In genomic region chr20:31633339-31633914, GRCh38 we compare ENCODE assay signal across 1 cellular context.
TF ChIP-seq lines count a peak whose summit lies in the region.

No MANE protein-coding gene starts in this region.

TF ChIP-seq in K562, 482 proteins besides CTCF, POLR2A, EP300 and RAD21 (continues in another document):
- TF ChIP-seq TBL1XR1 (IDR thresholded peaks at IDR 0.05; ENCODE audit: low read length in 2 of 2) (no peak), FOXA3 (CRISPR knock-in tag; conservative IDR thresholded peaks at IDR 0.05 in 1 of 2, IDR thresholded peaks at IDR 0.05 in 1 of 2) (no peak), ASH1L (IDR thresholded peaks at IDR 0.05; ENCODE audit: borderline replicate concordance, low read depth, partially characterized antibody) (no peak), NBN (IDR thresholded peaks at IDR 0.05; ENCODE audit: low read depth) (no peak), CCAR2 (IDR thresholded peaks at IDR 0.05; ENCODE audit: low read depth, low read length) (no peak), HMG20B (CRISPR knock-in tag; IDR thresholded peaks at IDR 0.05) (no peak), FOSL1 (tag; conservative IDR thresholded peaks at IDR 0.05) (no peak), COPS2 (conservative IDR thresholded peaks at IDR 0.05) (no peak), RREB1 (CRISPR knock-in tag; IDR thresholded peaks at IDR 0.05) (no peak), XRCC3 (IDR thresholded peaks at IDR 0.05) (no peak), RFX7 (CRISPR knock-in tag; IDR thresholded peaks at IDR 0.05) (no peak), HIVEP1 (CRISPR knock-in tag; IDR thresholded peaks at IDR 0.05) (no peak), MAFK (IDR thresholded peaks at IDR 0.05; ENCODE audit: low read length) (no peak), ZNF316 (IDR thresholded peaks at IDR 0.05) (no peak), MTA3 (IDR thresholded peaks at IDR 0.05; ENCODE audit: borderline replicate concordance) (0 out of 2 replicates have a peak, but pooled peaks have one; percentile 19), GTF2E2 (tag; IDR thresholded peaks at IDR 0.05) (no peak), KAT7 (CRISPR knock-in tag; IDR thresholded peaks at IDR 0.05; ENCODE audit: borderline replicate concordance) (no peak), ZNF830 (CRISPR knock-in tag; IDR thresholded peaks at IDR 0.05) (no peak), XRCC5 (IDR thresholded peaks at IDR 0.05; ENCODE audit: low read depth, low read length) (no peak), RBM39 (optimal IDR thresholded peaks at IDR 0.05; ENCODE audit: low read depth, low read length) (no peak), RERE (CRISPR knock-in tag; IDR thresholded peaks at IDR 0.05; ENCODE audit: borderline replicate concordance) (no peak), BDP1 (IDR thresholded peaks at IDR 0.05; ENCODE audit: insufficient read depth, insufficient read length) (no peak), MECOM (CRISPR knock-in tag; IDR thresholded peaks at IDR 0.05) (no peak), KDM1A (IDR thresholded peaks at IDR 0.05) (no peak), MEF2D (tag; conservative IDR thresholded peaks at IDR 0.05; ENCODE audit: low read depth) (no peak), MIER1 (IDR thresholded peaks at IDR 0.05; ENCODE audit: low read depth) (no peak), SMARCA4 (IDR thresholded peaks at IDR 0.05) (peak; percentile 54; the same call in 1 of the 2 replicates), ZNF324 (CRISPR knock-in tag; IDR thresholded peaks at IDR 0.05) (no peak), E2F4 (CRISPR knock-in tag; IDR thresholded peaks at IDR 0.05; ENCODE audit: low read depth) (no peak), SREBF1 (IDR thresholded peaks at IDR 0.05; ENCODE audit: borderline replicate concordance, low read depth, low read length) (no peak), MEIS2 (IDR thresholded peaks at IDR 0.05; ENCODE audit: partially characterized antibody) (peak; percentile 41), ZNF398 (CRISPR knock-in tag; IDR thresholded peaks at IDR 0.05) (no peak), ZNF644 (tag; IDR thresholded peaks at IDR 0.05; ENCODE audit: low read depth) (no peak), FOXK2 (conservative IDR thresholded peaks at IDR 0.05 in 1 of 2, IDR thresholded peaks at IDR 0.05 in 1 of 2; ENCODE audit: low read depth in 2 of 2) (no peak), XRCC4 (IDR thresholded peaks at IDR 0.05; ENCODE audit: extremely low read depth, insufficient read depth, insufficient read length) (no peak)
- TF ChIP-seq, protein P1, sequence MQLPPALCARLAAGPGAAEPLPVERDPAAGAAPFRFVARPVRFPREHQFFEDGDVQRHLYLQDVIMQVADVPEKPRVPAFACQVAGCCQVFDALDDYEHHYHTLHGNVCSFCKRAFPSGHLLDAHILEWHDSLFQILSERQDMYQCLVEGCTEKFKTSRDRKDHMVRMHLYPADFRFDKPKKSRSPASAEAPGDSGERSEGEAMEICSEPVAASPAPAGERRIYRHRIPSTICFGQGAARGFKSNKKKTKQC (CRISPR knock-in tag; IDR thresholded peaks at IDR 0.05): no peak
